2 cellular contexts compared by ENCODE assay signal in genomic region chr17:67293251-67294203, GRCh38.
TF ChIP-seq lines count a peak whose summit lies in the region.

No MANE protein-coding gene starts in this region.

TF ChIP-seq in HCT116, 20 proteins besides CTCF, POLR2A, EP300 and RAD21:
- TF ChIP-seq YY1 (IDR thresholded peaks at IDR 0.05; ENCODE audit: extremely low read depth, insufficient replicate concordance, low read depth, low read length): peak; percentile 59
- no peak for TF ChIP-seq ELF1 (IDR thresholded peaks at IDR 0.05; ENCODE audit: borderline replicate concordance, low read depth)
- TF ChIP-seq EGR1 (IDR thresholded peaks at IDR 0.05; ENCODE audit: low read depth): peak; percentile 80
- TF ChIP-seq POLR2AphosphoS5 (IDR thresholded peaks at IDR 0.05; ENCODE audit: low read depth, low read length): no peak
- TF ChIP-seq ZNF274 (IDR thresholded peaks at IDR 0.05; ENCODE audit: low read depth, low read length): no peak

TF ChIP-seq in endothelial cell of umbilical vein, 7 proteins besides CTCF, POLR2A, EP300 and RAD21:
- no peak for TF ChIP-seq MAX (IDR thresholded peaks at IDR 0.05; ENCODE audit: insufficient read depth, insufficient read length)
- TF ChIP-seq JUN (IDR thresholded peaks at IDR 0.05; ENCODE audit: borderline replicate concordance, insufficient read depth, insufficient read length, low read depth): no peak
- no peak for TF ChIP-seq POLR2AphosphoS5 (IDR thresholded peaks at IDR 0.05; ENCODE audit: insufficient read depth, low read depth, low read length)
- TF ChIP-seq EZH2 (IDR thresholded peaks at IDR 0.05; ENCODE audit: borderline replicate concordance, low read depth, low read length, severe bottlenecking): no peak
- TF ChIP-seq FOS (IDR thresholded peaks at IDR 0.05; ENCODE audit: borderline replicate concordance, insufficient read depth, low read length): no peak
- TF ChIP-seq MYC (IDR thresholded peaks at IDR 0.05; ENCODE audit: low read depth, low read length): no peak
- TF ChIP-seq GATA2 (IDR thresholded peaks at IDR 0.05; ENCODE audit: insufficient read depth, insufficient read length, low read depth, low read length): no peak
